ENCODE assay signal across 35 cellular contexts in genomic region chr4:105374071-105374470, GRCh38.
"Had no signal": no experiment of that assay in that cellular context is flagged by ENCODE, and none has a peak within 500 bp of the region (broad histone marks: within the 10 kb centered on the region; RNA-seq: fewer than 3 reads in every experiment).

No MANE protein-coding gene starts in this region.

- H3K4me3 ChIP-seq: MG63 had no signal

- H3K27me3 ChIP-seq: MG63 had no signal

- H3K9me3 ChIP-seq: MG63 had no signal

- DNase-seq: Karpas-422, Kasumi-1, KG1, MG63, MM.1S, MV-4-11, NCI-H1048, NCI-H1092, NCI-H1092 treated with DMSO at 0.1 percent for 48 hours, NCI-H1105, NCI-H1105 treated with DMSO at 0.1 percent for 48 hours, NCI-H1417, NCI-H1417 treated with DMSO at 0.1 percent for 48 hours, NCI-H1436, NCI-H1436 treated with DMSO at 0.1 percent for 48 hours, NCI-H146, NCI-H1694, NCI-H1694 treated with DMSO at 0.1 percent for 48 hours, NCI-H187, NCI-H187 treated with DMSO at 0.1 percent for 48 hours, NCI-H1930, NCI-H2029, NCI-H2029 treated with DMSO at 0.1 percent for 48 hours, NCI-H2081, NCI-H2081 treated with DMSO at 0.1 percent for 48 hours, NCI-H2107, NCI-H2171, NCI-H2171 treated with DMSO at 0.1 percent for 48 hours, NCI-H2227 treated with DMSO at 0.1 percent for 48 hours, NCI-H226, NCI-H345, NCI-H446, NCI-H446 treated with DMSO at 0.1 percent for 48 hours, NCI-H510A had no signal

- H3K36me3 ChIP-seq: MG63 had no signal

- H3K27ac ChIP-seq: KMS-11 had no signal
